8 cellular contexts compared by ENCODE assay signal in genomic region chr12:45257185-45257585, GRCh38. TPM values are rescaled to one million over a fixed set of nuclear protein-coding genes. Genes with fewer than 3 reads are reported as not detected.
DNase-seq lines count a peak whose midpoint lies in the region; ATAC-seq, FAIRE-seq and TF ChIP-seq lines count a peak whose summit lies in the region.

No MANE protein-coding gene starts in this region.

- no peak overlapping the region for H3K4me3 Mint-ChIP-seq in Calu3 (ENCODE audit: low read depth, unreplicated experiment)

- FAIRE-seq in GM12892 (lab: Jason Lieb, UNC): peak; percentile 64

- CTCF ChIA-PET in Calu3 (lab: Charles Lee): no interaction called here

- H3K27ac Mint-ChIP-seq in Calu3 (ENCODE audit: unreplicated experiment): no peak overlapping the region

- ATAC-seq in GM21529 (IDR thresholded peaks at IDR 0.05; ENCODE audit: unreplicated experiment) (peak; percentile 82), HG03520 (IDR thresholded peaks at IDR 0.05; ENCODE audit: unreplicated experiment) (peak; percentile 66), omental fat pad (ENCODE audit: low FRiP score) (no peak)

- DNase-seq in GM12892 (ENCODE audit: insufficient read length) (no peak), germinal center (ENCODE audit: low spot score) (peak; percentile 23), mesenteric fat pad (ENCODE audit: low spot score) (no peak), omental fat pad (ENCODE audit: low spot score) (no peak), Calu3 (no peak), H4 (ENCODE audit: low spot score) (no peak)

- TF ChIP-seq CTCF in omental fat pad (IDR thresholded peaks at IDR 0.05) (no peak), Calu3 (IDR thresholded peaks at IDR 0.05; ENCODE audit: unreplicated experiment) (no peak)

- intact Hi-C loops in Calu3 (cut with micrococcal nuclease; ENCODE audit: unreplicated experiment): no loop called here

- peaks cover 5% of the 10 kb centered on the region for H3K36me3 Mint-ChIP-seq in Calu3 (ENCODE audit: insufficient read depth, unreplicated experiment)

- H3K27me3 Mint-ChIP-seq in Calu3 (ENCODE audit: unreplicated experiment): no peaks in the 10 kb centered on the region

- no TSS peak for BruUV-seq in Calu3 (replicated peaks; lab: Mats Ljungman, UMichigan)

- no peaks in the 10 kb centered on the region for H3K9me3 Mint-ChIP-seq in Calu3 (ENCODE audit: low read depth, unreplicated experiment)

- H3K4me1 Mint-ChIP-seq in Calu3 (ENCODE audit: low read depth, unreplicated experiment): peaks cover 24% of the 10 kb centered on the region

- TF ChIP-seq POLR2A in GM12892 (IDR thresholded peaks at IDR 0.05; ENCODE audit: low read depth, low read length): no peak

RNA-seq across cellular contexts. Expression of gene ANO6, which starts 41.3 kb away (rescaled TPM):
- 23.9 TPM for polyA plus RNA-seq in GM12892 (2012; ENCODE audit: missing spikeins)
- total RNA-seq in mesenteric fat pad (152 TPM), omental fat pad (100 to 1,000 TPM in 2 of 4 donors, 10 to 100 TPM in 2; 88.8 to 189 (median 105) TPM), Calu3 (2022) (28.8 and 34.2 TPM in 2 replicates)
- total RNA-seq in H4 (2014; rRNA removed; shearing (Covaris generic)): 30.9 and 37.6 TPM in 2 replicates
